9 cellular contexts compared by ENCODE assay signal in genomic region chr9:120874861-120875565, GRCh38. TPM values are rescaled to one million over a fixed set of nuclear protein-coding genes. Genes with fewer than 3 reads are reported as not detected.
DNase-seq lines count a peak whose midpoint lies in the region; ATAC-seq and TF ChIP-seq lines count a peak whose summit lies in the region.
"Had no signal": no experiment of that assay in that cellular context is flagged by ENCODE, and none has a peak within 500 bp of the region (broad histone marks: within the 10 kb centered on the region; RNA-seq: fewer than 3 reads in every experiment).

No MANE protein-coding gene starts in this region.

- H2AFZ ChIP-seq in ACC112 (ENCODE audit: low read length, unreplicated experiment) (no peak overlapping the region), HCT116 (ENCODE audit: low read depth, low read length, poor library complexity, severe bottlenecking) (no peak overlapping the region)

- no peaks in the 10 kb centered on the region for H4K20me1 ChIP-seq in HCT116 (ENCODE audit: insufficient read depth)

- intact Hi-C loops in HCT116 (cut with micrococcal nuclease) = loop anchor here (5.0 kb wide), 1 partner anchor 62 kb away; no protein-coding TSS in a partner anchor

- no TSS peak for BruUV-seq in HCT116 (replicated peaks; lab: Mats Ljungman, UMichigan)

- H3K27me3 ChIP-seq in ACC112 (ENCODE audit: insufficient read depth, low read length) (no peaks in the 10 kb centered on the region), HCT116 (ENCODE audit: insufficient read depth, low read length) (no peaks in the 10 kb centered on the region)

- TF ChIP-seq POLR2A in HCT116 (IDR thresholded peaks at IDR 0.05; ENCODE audit: borderline replicate concordance, extremely low read depth, insufficient read depth, insufficient read length) = no peak

- H3K36me3 Mint-ChIP-seq in activated naive CD8-positive, alpha-beta T cell treated with anti-CD3 and anti-CD28 coated beads, Interleukin-2, amount 10 ng/mL, durations not matched to agents 7 days and 5 days = peaks cover 59% of the 10 kb centered on the region

- H3K79me2 ChIP-seq in ACC112 (ENCODE audit: control insufficient read depth, insufficient read depth, low read length, unreplicated experiment) (peaks cover 21% of the 10 kb centered on the region), HCT116 (ENCODE audit: insufficient read depth, low read length) (peaks cover 19% of the 10 kb centered on the region)

- H3K36me3 ChIP-seq in ACC112 (ENCODE audit: insufficient read depth, low read length) (peaks cover 15% of the 10 kb centered on the region; the same call in 1 of the 2 replicates), HCT116 (ENCODE audit: control insufficient read depth in 1 of 2, insufficient read depth in 2 of 2, low read length in 2 of 2) (peaks cover 0 to 18% of the 10 kb centered on the region in 2 experiments; a peak in 1 of 4 replicates), mesodermal cell (ENCODE audit: control insufficient read depth, insufficient read depth, low read length) (peaks cover 50% of the 10 kb centered on the region)

- ATAC-seq in HCT116 (no peak), GM21825 (IDR thresholded peaks at IDR 0.05; ENCODE audit: unreplicated experiment) (no peak)
- ATAC-seq in activated naive CD8-positive, alpha-beta T cell treated with anti-CD3 and anti-CD28 coated beads, Interleukin-2, amount 10 ng/mL, durations not matched to agents 7 days and 5 days (ENCODE audit: low read depth) = no peak

- in situ Hi-C loops in GM13977 (cut with MboI; ENCODE audit: low pct_unique_long_range_greater_than_20kb, low sequenced_read_pairs, unreplicated experiment) = no loop called here

- H3K27ac ChIP-seq in ACC112 (ENCODE audit: low read depth, low read length) (0 out of 2 replicates have a peak overlapping the region, but pooled peaks have one; percentile 95), HCT116 (ENCODE audit: low read depth, low read length) (peak overlapping the region; percentile 89), mesodermal cell (ENCODE audit: low read depth, low read length, severe bottlenecking) (no peak overlapping the region)

- POLR2A ChIA-PET in HCT116 (lab: Charles Lee) = no interaction called here
- POLR2A ChIA-PET in activated naive CD8-positive, alpha-beta T cell treated with anti-CD3 and anti-CD28 coated beads, Interleukin-2, amount 10 ng/mL, durations not matched to agents 7 days and 5 days (lab: Charles Lee) = interaction anchor here (0.6 to 9.9 kb wide), 15 partner anchors 8 to 199 kb away, joined by 3 to 210 read pairs (median 5); partner anchors contain the start of genes CNTRL and TRAF1

- H3K4me2 ChIP-seq in HCT116 (ENCODE audit: low read length) = peak overlapping the region; percentile 97

- peak overlapping the region; percentile 89 for H3K27ac Mint-ChIP-seq in activated naive CD8-positive, alpha-beta T cell treated with anti-CD3 and anti-CD28 coated beads, Interleukin-2, amount 10 ng/mL, durations not matched to agents 7 days and 5 days

- CTCF ChIA-PET in HCT116 (lab: Charles Lee) = no interaction called here

- no peaks in the 10 kb centered on the region for H3K9me2 ChIP-seq in HCT116 (ENCODE audit: insufficient read depth)

- H3K4me1 Mint-ChIP-seq in activated naive CD8-positive, alpha-beta T cell treated with anti-CD3 and anti-CD28 coated beads, Interleukin-2, amount 10 ng/mL, durations not matched to agents 7 days and 5 days = peaks cover 76% of the 10 kb centered on the region

- H3K9me3 Mint-ChIP-seq in activated naive CD8-positive, alpha-beta T cell treated with anti-CD3 and anti-CD28 coated beads, Interleukin-2, amount 10 ng/mL, durations not matched to agents 7 days and 5 days = no peaks in the 10 kb centered on the region

- peaks cover 41% of the 10 kb centered on the region for H3K4me1 ChIP-seq in ACC112 (ENCODE audit: control insufficient read depth, insufficient read depth, low read length, unreplicated experiment)
- H3K4me1 ChIP-seq in HCT116 (ENCODE audit: control insufficient read depth in 1 of 2, insufficient read depth in 2 of 2, low read length in 2 of 2) = peaks cover 44 to 56% of the 10 kb centered on the region in 2 experiments
- peaks cover 10% of the 10 kb centered on the region for H3K4me1 ChIP-seq in mesodermal cell (ENCODE audit: control insufficient read depth, insufficient read depth, low read length, poor library complexity, severe bottlenecking)

- 88 to 97% methylated on average over 5 of the region's 6 CpGs for WGBS in mesodermal cell (ENCODE audit: insufficient coverage in 2 of 2), 2 experiments

- H3K27me3 Mint-ChIP-seq in activated naive CD8-positive, alpha-beta T cell treated with anti-CD3 and anti-CD28 coated beads, Interleukin-2, amount 10 ng/mL, durations not matched to agents 7 days and 5 days = no peaks in the 10 kb centered on the region

- RAD21 ChIA-PET in HCT116 (lab: Charles Lee; ENCODE audit: low non-redundant PET in 1 of 2, low total read pairs in 2 of 2, uncharacterized antibody in 2 of 2, unreplicated experiment in 2 of 2) = no interaction called here

- TF ChIP-seq RAD21 in HCT116 (IDR thresholded peaks at IDR 0.05; ENCODE audit: low read depth) = no peak

- H3K4me3 ChIP-seq in ACC112 (ENCODE audit: low read depth, low read length) (peak overlapping the region; percentile 93), HCT116 (replicated peaks in 1 of 2; ENCODE audit: low read depth in 1 of 2, low read length in 2 of 2) (peak overlapping the region; percentile 45 to 74), mesodermal cell (ENCODE audit: extremely low read depth, insufficient read depth, low read length, poor library complexity, severe bottlenecking) (peak overlapping the region; percentile 74)

- H3K9ac ChIP-seq in HCT116 (ENCODE audit: low read length) = peak overlapping the region; percentile 92

- peak overlapping the region; percentile 91 for H3K4me3 Mint-ChIP-seq in activated naive CD8-positive, alpha-beta T cell treated with anti-CD3 and anti-CD28 coated beads, Interleukin-2, amount 10 ng/mL, durations not matched to agents 7 days and 5 days

- H3K9me3 ChIP-seq in HCT116 (ENCODE audit: control insufficient read depth in 1 of 2, insufficient read depth in 1 of 2, low read depth in 1 of 2, low read length in 2 of 2) = no peaks in the 10 kb centered on the region
- H3K9me3 ChIP-seq in mesodermal cell (ENCODE audit: control insufficient read depth, low read length) = no peaks in the 10 kb centered on the region

- DNase-seq in HCT116 (ENCODE audit: low read depth, low spot score) = no peak
- DNase-seq in activated naive CD8-positive, alpha-beta T cell treated with anti-CD3 and anti-CD28 coated beads, Interleukin-2, amount 10 ng/mL, durations not matched to agents 7 days and 5 days = no peak
- no peak for DNase-seq in GM13977 (ENCODE audit: low spot score)
- DNase-seq in NOMO-1 treated with dmso at 0.1 percent for 144 hours (lab: John Stamatoyannopoulos, UW; ENCODE audit: unreplicated experiment) = no peak
- DNase-seq in stimulated activated CD4-positive, alpha-beta T cell treated with anti-CD3 and anti-CD28 coated beads, Interleukin-12 subunit alpha, Interleukin-12 subunit beta, amount 100 ng/mL, for 4 hours = no peak
- DNase-seq: NCI-H187 treated with DMSO at 0.1 percent for 48 hours had no signal

- TF ChIP-seq CTCF in HCT116 (IDR thresholded peaks at IDR 0.05 in 2 of 3, conservative IDR thresholded peaks at IDR 0.05 in 1 of 3; ENCODE audit: borderline replicate concordance in 1 of 3, insufficient read depth in 1 of 3, low read depth in 2 of 3, low read length in 2 of 3) (no peak), GM13977 (IDR thresholded peaks at IDR 0.05; ENCODE audit: extremely low read depth, insufficient read depth, missing control alignments) (no peak)

TF ChIP-seq in HCT116, 20 proteins besides CTCF, POLR2A, EP300 and RAD21 (continues in another document):
- TF ChIP-seq EGR1 (IDR thresholded peaks at IDR 0.05; ENCODE audit: low read depth) (no peak), YY1 (IDR thresholded peaks at IDR 0.05; ENCODE audit: extremely low read depth, insufficient replicate concordance, low read depth, low read length) (no peak), CEBPB (IDR thresholded peaks at IDR 0.05; ENCODE audit: low read depth) (no peak), EZH2 (IDR thresholded peaks at IDR 0.05) (no peak), TCF7L2 (IDR thresholded peaks at IDR 0.05; ENCODE audit: borderline replicate concordance, extremely low read depth, insufficient read depth, insufficient read length) (no peak), ATF3 (IDR thresholded peaks at IDR 0.05) (no peak)

RNA-seq across cellular contexts. Expression of gene PHF19, which starts 2.0 kb away (rescaled TPM):
- 74.0 TPM for total RNA-seq in HCT116 (2021; ENCODE audit: unreplicated experiment)
- 69.8 and 83.1 TPM in 2 replicates for polyA plus RNA-seq in HCT116 (2012)
- total RNA-seq in activated naive CD8-positive, alpha-beta T cell treated with anti-CD3 and anti-CD28 coated beads, Interleukin-2, amount 10 ng/mL, durations not matched to agents 7 days and 5 days = 100 to 1,000 TPM; 248 to 253 TPM
- polyA plus RNA-seq in mesodermal cell (2013, experiment 1 of 2) = 44.6 TPM
- 44.1 TPM for polyA plus RNA-seq in mesodermal cell (2013, experiment 2 of 2)

RNA-seq across cellular contexts. Expression of gene PSMD5, which starts 32.3 kb away (rescaled TPM):
- 64.3 TPM for total RNA-seq in HCT116 (2021; ENCODE audit: unreplicated experiment)
- 24.4 and 31.4 TPM in 2 replicates for polyA plus RNA-seq in HCT116 (2012)
- 10 to 100 TPM; 42.6 to 57.4 TPM for total RNA-seq in activated naive CD8-positive, alpha-beta T cell treated with anti-CD3 and anti-CD28 coated beads, Interleukin-2, amount 10 ng/mL, durations not matched to agents 7 days and 5 days
- polyA plus RNA-seq in mesodermal cell (2013, experiment 1 of 2) = 28.9 TPM
- 32.6 TPM for polyA plus RNA-seq in mesodermal cell (2013, experiment 2 of 2)

RNA-seq across cellular contexts. Expression of gene TRAF1, which starts 51.6 kb away (rescaled TPM):
- 1.7 TPM for total RNA-seq in HCT116 (2021; ENCODE audit: unreplicated experiment)
- polyA plus RNA-seq in HCT116 (2012) = 0.94 and 1.2 TPM in 2 replicates
- 100 to 1,000 TPM in 1 of 2 experiments, 10 to 100 TPM in 1; 97.1 to 102 TPM for total RNA-seq in activated naive CD8-positive, alpha-beta T cell treated with anti-CD3 and anti-CD28 coated beads, Interleukin-2, amount 10 ng/mL, durations not matched to agents 7 days and 5 days
- 2.7 TPM for polyA plus RNA-seq in mesodermal cell (2013, experiment 1 of 2)
- 2.2 TPM for polyA plus RNA-seq in mesodermal cell (2013, experiment 2 of 2)

Comparison
In these comparisons a context has a peak if more than half of its experiments do, and no peak if none do; other contexts are left out.
1. RNA of gene TRAF1, which starts 51.6 kb away (total RNA-seq): 97.1 to 102 TPM in activated naive CD8-positive, alpha-beta T cell treated with anti-CD3 and anti-CD28 coated beads, Interleukin-2, amount 10 ng/mL, durations not matched to agents 7 days and 5 days; 1.7 TPM in HCT116 (single experiment); every median in the first group is over 10 times any median in the second.
2. Peak in every context shown above with its lines, with median percentiles within 50 percentile points of each other: H3K4me3 ChIP-seq.